ENCODE assay signal across 8 cellular contexts in genomic region chr11:44726278-44727113, GRCh38. TPM values are rescaled to one million over a fixed set of nuclear protein-coding genes. Genes with fewer than 3 reads are reported as not detected.
DNase-seq lines count a peak whose midpoint lies in the region; ATAC-seq and TF ChIP-seq lines count a peak whose summit lies in the region.

Gene TSPAN18 (plus strand): TSS chr11:44726962. CDS start chr11:44906417, 179,455 bp downstream.

- H3K36me3 ChIP-seq in GM23248 (ENCODE audit: low read depth) (no peaks in the 10 kb centered on the region), heart right ventricle (no peaks in the 10 kb centered on the region)

- H3K27ac ChIP-seq in GM23248 (no peak within 1 kb of the TSS), heart right ventricle (peak within 1 kb of the TSS; percentile 85 to 95 (median 92))

- no peaks in the 10 kb centered on the region for H3F3A ChIP-seq in GM23248 (ENCODE audit: insufficient read depth)

- peak within 1 kb of the TSS; percentile 32 for H2AFZ ChIP-seq in GM23248

- H3K4me3 ChIP-seq in GM12864 (ENCODE audit: low read depth, low read length), result peak within 1 kb of the TSS; percentile 56
- H3K4me3 ChIP-seq in GM23248, result peak within 1 kb of the TSS; percentile 66
- H3K4me3 ChIP-seq in heart right ventricle, result peak within 1 kb of the TSS; percentile 39 to 98 (median 84)

- H3K27me3 ChIP-seq in GM23248 (replicated peaks; ENCODE audit: insufficient read depth) (peaks cover 43% of the 10 kb centered on the region), heart right ventricle (peaks cover 0 to 35% (median 0%) of the 10 kb centered on the region in 7 donors)

- H3K9ac ChIP-seq in GM23248, result no peak within 1 kb of the TSS

- intact Hi-C loops in heart right ventricle (cut with DNase I), result loop anchor here (2.0 to 10.0 kb wide), 18 partner anchors 36 to 381 kb away; partner anchors contain the start of gene CD82 (in 1 of the 10)

- H3K9me3 ChIP-seq in GM23248 (ENCODE audit: low read depth), result no peaks in the 10 kb centered on the region
- H3K9me3 ChIP-seq in heart right ventricle, result no peaks in the 10 kb centered on the region

- no peaks in the 10 kb centered on the region for H3K9me2 ChIP-seq in GM23248 (ENCODE audit: insufficient read depth)

- no peak for TF ChIP-seq CTCF in GM12864 (IDR thresholded peaks at IDR 0.05; ENCODE audit: low read depth, low read length, missing control alignments)
- TF ChIP-seq CTCF in heart right ventricle (IDR thresholded peaks at IDR 0.05), result no peak

- 7 to 13% methylated on average over 18 to 34 of the region's 67 CpGs for WGBS in GM23248 (ENCODE audit: low coverage in 1 of 2, low lambda C conversion rate in 2 of 2, missing lambda C conversion rate in 2 of 2), 2 experiments
- WGBS in heart right ventricle, 2 donors, result 3 to 17% methylated on average over 19 to 60 of the region's 67 CpGs

- H3K79me2 ChIP-seq in GM23248 (ENCODE audit: insufficient read depth), result no peaks in the 10 kb centered on the region

- peak in 5 of 8 donors; percentile 12 to 26 (median 19) for ATAC-seq in heart right ventricle

- H4K20me1 ChIP-seq in GM23248 (ENCODE audit: insufficient read depth), result no peaks in the 10 kb centered on the region

- H3K4me2 ChIP-seq in GM23248 (ENCODE audit: unreplicated experiment), result peak within 1 kb of the TSS; percentile 71

- DNase-seq in GM12864 (ENCODE audit: low read depth) (peak; percentile 50), GM23248 (peak; percentile 32), NCI-H69 (lab: John Stamatoyannopoulos, UW) (peak; percentile 50), heart right ventricle (peak; percentile 32 to 53), retina (peak; percentile 79), GDM1 (lab: John Stamatoyannopoulos, UW) (no peak), cerebellar nuclear complex (lab: John Stamatoyannopoulos, UW) (no peak)
- DNase-seq in activated naive CD4-positive, alpha-beta T cell treated with Interleukin-2 at 50 U/mL for 16 hours, result peak; percentile 37

- in situ Hi-C loops in GM23248 (cut with MboI), result loop anchor here (5.0 kb wide), 1 partner anchor 166 kb away; no protein-coding TSS in a partner anchor

- H3K4me1 ChIP-seq in GM23248 (ENCODE audit: insufficient read depth) (no peaks in the 10 kb centered on the region), heart right ventricle (peaks cover 13 to 57% (median 51%) of the 10 kb centered on the region in 9 donors)

RNA-seq across cellular contexts. Expression of gene TSPAN18, which starts in this region (rescaled TPM):
- 0.54 TPM in 1 of 2 replicates, not detected in the other for total RNA-seq in GM23248 (2014; rRNA removed; shearing (Covaris generic))
- polyA plus RNA-seq in GM23248 (2016; fragmentation: Nextera tagmentation; extraction: Ambion mirVana) (0.09 and 0.20 TPM in 2 replicates), heart right ventricle (10 to 100 TPM; 37.7 to 42.6 TPM)
- 100 to 1,000 TPM in 4 of 10 donors, 10 to 100 TPM in 6; 74.2 to 140 (median 95.2) TPM for total RNA-seq in heart right ventricle

Comparison
In these comparisons a context has a peak if more than half of its experiments do, and no peak if none do; other contexts are left out.
1. RNA of gene TSPAN18 (total RNA-seq): 74.2 to 140 TPM in heart right ventricle; 0.54 TPM in GM23248; every median in the first group is over 10 times any median in the second.
2. RNA of gene TSPAN18 (polyA plus RNA-seq): 37.7 to 42.6 TPM in heart right ventricle; 0.09 to 0.20 TPM in GM23248; every median in the first group is over 10 times any median in the second.
3. Peak in DNase-seq, H3K4me3 ChIP-seq and H3K4me2 ChIP-seq in GM23248; RNA of the gene not detected or under 1 TPM.
4. DNase-seq: peak in GM12864 (single experiment), NCI-H69 (single experiment), activated naive CD4-positive, alpha-beta T cell treated with Interleukin-2 at 50 U/mL for 16 hours (single experiment), heart right ventricle (2 of 2) and retina (single experiment); none in GDM1 (single experiment) and cerebellar nuclear complex (0 of 2).
5. Peak in every context shown above with its lines, with median percentiles within 50 percentile points of each other: H3K4me3 ChIP-seq.